Comparison of ENCODE assay signal across 8 cellular contexts in the genomic region with DNA sequence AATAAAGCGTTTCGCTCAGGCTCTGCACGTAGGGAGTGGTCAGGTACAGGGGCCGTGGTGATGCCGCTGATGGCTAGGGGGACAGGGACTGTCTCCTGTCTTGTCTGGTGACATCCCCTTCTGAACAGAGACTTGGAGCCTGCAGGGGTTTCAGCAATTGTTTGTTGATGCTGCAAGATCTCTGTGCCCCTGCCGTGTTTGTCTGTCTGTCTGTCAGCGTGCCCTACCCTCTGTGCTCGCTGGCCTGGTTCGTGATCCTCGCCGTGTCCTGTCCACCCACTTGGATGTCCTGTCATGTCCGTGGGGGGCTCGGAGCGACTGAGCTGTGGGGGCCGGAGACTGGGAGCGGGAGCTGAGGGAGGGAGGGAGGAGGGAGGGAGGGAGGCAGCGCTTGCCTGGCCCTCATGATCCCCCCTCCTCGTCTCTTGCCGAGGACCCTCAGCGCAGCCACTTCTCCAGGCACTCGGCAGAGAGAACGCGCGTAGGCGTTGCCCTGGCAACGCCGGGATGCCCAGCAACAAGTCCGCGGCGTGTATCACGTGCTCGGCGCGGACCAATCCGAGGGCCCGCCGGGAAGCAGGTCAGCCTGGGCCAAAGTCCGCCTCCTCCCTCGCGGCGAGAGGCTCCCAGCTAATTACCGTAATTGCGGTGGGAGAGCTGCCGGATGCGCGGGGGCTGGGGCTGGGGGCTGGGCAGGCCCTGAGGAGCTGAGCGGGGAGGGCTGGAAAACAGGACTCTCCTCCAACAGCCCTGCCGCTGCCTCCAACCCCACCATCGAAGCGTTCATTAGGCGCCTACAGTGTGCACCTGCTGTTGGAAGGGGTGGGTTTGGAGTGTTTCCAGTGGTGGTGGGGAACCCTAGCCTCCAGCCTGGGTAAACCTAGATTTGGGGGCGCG. TPM values are rescaled to one million over a fixed set of nuclear protein-coding genes. Genes with fewer than 3 reads are reported as not detected.
DNase-seq lines count a peak whose midpoint lies in the region; ATAC-seq and TF ChIP-seq lines count a peak whose summit lies in the region.

No MANE protein-coding gene starts in this region.

- peak overlapping the region; percentile 56 to 69 for H3K4me3 Mint-ChIP-seq in activated T-cell treated with anti-CD3 and anti-CD28 coated beads, Interleukin-2, amount 50 U/mL, for 72 hours

- TF ChIP-seq EP300 in Ishikawa (IDR thresholded peaks at IDR 0.05; ENCODE audit: borderline replicate concordance) (no peak; the same call in 1 of the 2 replicates), esophagus muscularis mucosa (IDR thresholded peaks at IDR 0.05) (no peak)

- H3K36me3 ChIP-seq in GM06990 (ENCODE audit: control insufficient read depth, insufficient read depth, low read length) (no peaks in the 10 kb centered on the region), PC-3 (ENCODE audit: low read depth, low read length) (no peaks in the 10 kb centered on the region), esophagus muscularis mucosa (no peaks in the 10 kb centered on the region)

- no peak overlapping the region for H3K9ac ChIP-seq in PC-3 (ENCODE audit: low read length)

- H3K4me3 ChIP-seq in GM06990 (replicated peaks; ENCODE audit: low read depth, low read length): peak overlapping the region; percentile 50
- H3K4me3 ChIP-seq in PC-3 (ENCODE audit: low read length): peak overlapping the region; percentile 57; the same call in 1 of the 2 replicates
- H3K4me3 ChIP-seq in esophagus muscularis mucosa: peak overlapping the region; percentile 31 to 48 (median 44)

- peak; percentile 98 for ATAC-seq in PC-3
- peak; percentile 90 to 94 for ATAC-seq in activated T-cell treated with anti-CD3 and anti-CD28 coated beads, Interleukin-2, amount 50 U/mL, for 72 hours (replicated peaks in 1 of 2)
- ATAC-seq in GM18519 (IDR thresholded peaks at IDR 0.05; ENCODE audit: low FRiP score, unreplicated experiment): no peak

- no peaks in the 10 kb centered on the region for H3F3A ChIP-seq in PC-3 (ENCODE audit: low read length, unreplicated experiment)

- POLR2A ChIA-PET in PC-3 (lab: Charles Lee; ENCODE audit: unreplicated experiment): interaction anchor here (0.6 kb wide), 1 partner anchor 32 kb away, joined by 26 read pairs; the partner anchor contains the start of gene FEM1A

- H3K4me1 ChIP-seq in PC-3 (ENCODE audit: insufficient read depth, low read length) (peaks cover 6% of the 10 kb centered on the region), esophagus muscularis mucosa (peaks cover 10 to 15% (median 14%) of the 10 kb centered on the region in 4 donors)

- 13% methylated on average over 17 of the region's 53 CpGs for WGBS in esophagus muscularis mucosa

- H3K4me1 Mint-ChIP-seq in activated T-cell treated with anti-CD3 and anti-CD28 coated beads, Interleukin-2, amount 50 U/mL, for 72 hours (ENCODE audit: low read depth): peaks cover 14% of the 10 kb centered on the region

- DNase-seq in GM06990 (ENCODE audit: extremely low read depth, insufficient read length) (peak; percentile 90), PC-3 (peak; percentile 79), esophagus muscularis mucosa (ENCODE audit: extremely low spot score) (peak; percentile 94), mucosa of gallbladder (ENCODE audit: low spot score) (peak; percentile 92)
- peak; percentile 74 to 77 for DNase-seq in activated T-cell treated with anti-CD3 and anti-CD28 coated beads, Interleukin-2, amount 50 U/mL, for 72 hours
- DNase-seq in stimulated activated CD8-positive, alpha-beta memory T cell treated with anti-CD3 and anti-CD28 coated beads, Interleukin-2, amount 100 ng/mL, for 1 hour (ENCODE audit: low read depth in 2 of 2): peak; percentile 17 to 20

- H3K9me3 ChIP-seq in PC-3 (ENCODE audit: low read length) (no peaks in the 10 kb centered on the region), esophagus muscularis mucosa (no peaks in the 10 kb centered on the region)

- CTCF ChIA-PET in PC-3 (lab: Charles Lee): interaction anchor here (0.7 kb wide), 1 partner anchor 43 kb away, joined by 3 read pairs; no protein-coding TSS in a partner anchor

- H3K4me2 ChIP-seq in PC-3 (ENCODE audit: low read length): peak overlapping the region; percentile 86

- peak overlapping the region; percentile 78 for H2AFZ ChIP-seq in PC-3 (ENCODE audit: low read length)

- no peak overlapping the region for H3K27ac Mint-ChIP-seq in activated T-cell treated with anti-CD3 and anti-CD28 coated beads, Interleukin-2, amount 50 U/mL, for 72 hours

- H3K27ac ChIP-seq in PC-3 (ENCODE audit: low read length) (no peak overlapping the region), esophagus muscularis mucosa (replicated peaks in 1 of 4) (no peak overlapping the region)

- H3K79me2 ChIP-seq in PC-3 (ENCODE audit: low read length): no peaks in the 10 kb centered on the region

- H3K36me3 Mint-ChIP-seq in activated T-cell treated with anti-CD3 and anti-CD28 coated beads, Interleukin-2, amount 50 U/mL, for 72 hours (ENCODE audit: insufficient read depth in 2 of 2): no peaks in the 10 kb centered on the region

- intact Hi-C loops in PC-3 (cut with micrococcal nuclease) (no loop called here), esophagus muscularis mucosa (cut with DNase I) (no loop called here)

- H3K27me3 ChIP-seq in GM06990 (replicated peaks; ENCODE audit: control insufficient read depth, insufficient read depth, low read length): no peaks in the 10 kb centered on the region; the same call in 1 of the 2 replicates
- H3K27me3 ChIP-seq in PC-3 (ENCODE audit: low read length): peaks cover 6% of the 10 kb centered on the region; the same call in 1 of the 2 replicates
- H3K27me3 ChIP-seq in esophagus muscularis mucosa: peaks cover 0 to 33% (median 2%) of the 10 kb centered on the region in 4 donors

- no TSS peak for BruUV-seq in PC-3 (replicated peaks; lab: Mats Ljungman, UMichigan)

- TF ChIP-seq CTCF in GM06990 (IDR thresholded peaks at IDR 0.05; ENCODE audit: insufficient read depth, low read length, poor library complexity, severe bottlenecking): no peak
- no peak for TF ChIP-seq CTCF in PC-3 (conservative IDR thresholded peaks at IDR 0.05; ENCODE audit: low read depth, low read length)
- TF ChIP-seq CTCF in esophagus muscularis mucosa (IDR thresholded peaks at IDR 0.05): no peak

- no peak for TF ChIP-seq RAD21 in Ishikawa (IDR thresholded peaks at IDR 0.05; ENCODE audit: low read depth)

- H3K27me3 Mint-ChIP-seq in activated T-cell treated with anti-CD3 and anti-CD28 coated beads, Interleukin-2, amount 50 U/mL, for 72 hours (ENCODE audit: low read depth): peaks cover 27% of the 10 kb centered on the region

- TF ChIP-seq POLR2A in esophagus muscularis mucosa (IDR thresholded peaks at IDR 0.05; ENCODE audit: low read depth): no peak

- no peaks in the 10 kb centered on the region for H4K20me1 ChIP-seq in PC-3 (ENCODE audit: low read length)

- H3K9me2 ChIP-seq in PC-3 (replicated peaks; ENCODE audit: low read length): no peaks in the 10 kb centered on the region

- H3K9me3 Mint-ChIP-seq in activated T-cell treated with anti-CD3 and anti-CD28 coated beads, Interleukin-2, amount 50 U/mL, for 72 hours: no peaks in the 10 kb centered on the region

TF ChIP-seq in Ishikawa, 13 proteins besides CTCF, POLR2A, EP300 and RAD21:
- TF ChIP-seq CEBPB (IDR thresholded peaks at IDR 0.05) (no peak), EGR1 (IDR thresholded peaks at IDR 0.05) (peak; percentile 50; the same call in 1 of the 2 replicates)
- TF ChIP-seq, protein P1, sequence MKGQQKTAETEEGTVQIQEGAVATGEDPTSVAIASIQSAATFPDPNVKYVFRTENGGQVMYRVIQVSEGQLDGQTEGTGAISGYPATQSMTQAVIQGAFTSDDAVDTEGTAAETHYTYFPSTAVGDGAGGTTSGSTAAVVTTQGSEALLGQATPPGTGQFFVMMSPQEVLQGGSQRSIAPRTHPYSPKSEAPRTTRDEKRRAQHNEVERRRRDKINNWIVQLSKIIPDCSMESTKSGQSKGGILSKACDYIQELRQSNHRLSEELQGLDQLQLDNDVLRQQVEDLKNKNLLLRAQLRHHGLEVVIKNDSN (IDR thresholded peaks at IDR 0.05): peak; percentile 97

RNA-seq across cellular contexts. Expression of gene FEM1A, which starts 31.9 kb away (rescaled TPM):
- total RNA-seq in PC-3 (2014; rRNA removed) (28.1 and 30.6 TPM in 2 replicates), esophagus muscularis mucosa (10 to 100 TPM; 16.2 to 22.8 (median 19.9) TPM), mucosa of gallbladder (10.0 TPM)
- 10 to 100 TPM in 1 of 2 donors, 1 to 10 TPM in 1; 9.8 to 11.8 TPM for total RNA-seq in activated T-cell treated with anti-CD3 and anti-CD28 coated beads, Interleukin-2, amount 50 U/mL, for 72 hours

RNA-seq across cellular contexts. Expression of gene DPP9, which starts 36.0 kb away (rescaled TPM):
- 129 and 215 TPM in 2 replicates for total RNA-seq in PC-3 (2014; rRNA removed)
- 10 to 100 TPM; 58.8 to 61.0 TPM for total RNA-seq in activated T-cell treated with anti-CD3 and anti-CD28 coated beads, Interleukin-2, amount 50 U/mL, for 72 hours
- 100 to 1,000 TPM in 1 of 4 donors, 10 to 100 TPM in 3; 42.4 to 106 (median 56.0) TPM for total RNA-seq in esophagus muscularis mucosa
- 62.8 TPM for total RNA-seq in mucosa of gallbladder

Comparison
In these comparisons a context has a peak if more than half of its experiments do, and no peak if none do; other contexts are left out.
1. DNase-seq: peak in every context shown above with its lines; median percentile 94 in esophagus muscularis mucosa; 92 in mucosa of gallbladder; 90 in GM06990; 79 in PC-3; 76 in activated T-cell treated with anti-CD3 and anti-CD28 coated beads, Interleukin-2, amount 50 U/mL, for 72 hours; 18 in stimulated activated CD8-positive, alpha-beta memory T cell treated with anti-CD3 and anti-CD28 coated beads, Interleukin-2, amount 100 ng/mL, for 1 hour.